In the genomic region with DNA sequence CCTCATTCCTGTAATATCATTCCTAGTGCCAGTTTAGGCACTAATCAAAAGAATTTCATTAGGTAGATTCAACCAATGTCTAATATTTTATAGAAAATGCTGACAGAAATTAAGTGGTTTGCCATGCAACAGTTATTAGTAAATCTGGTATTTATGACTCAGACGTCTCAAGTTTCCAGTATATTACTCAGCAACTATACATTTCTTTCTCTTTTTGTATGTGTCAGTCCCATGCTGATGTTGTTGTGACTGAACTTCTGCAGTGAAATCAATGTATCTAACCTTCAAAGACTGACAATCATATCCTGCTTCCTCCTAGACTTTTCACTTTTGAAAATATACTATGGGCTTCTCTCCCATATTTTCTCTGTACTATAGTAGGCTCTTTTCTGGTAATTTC, we compare ENCODE assay signal across 17 cellular contexts.
DNase-seq lines count a peak whose midpoint lies in the region; ATAC-seq and TF ChIP-seq lines count a peak whose summit lies in the region.
"Had no signal": no experiment of that assay in that cellular context is flagged by ENCODE, and none has a peak within 500 bp of the region (broad histone marks: within the 10 kb centered on the region; RNA-seq: fewer than 3 reads in every experiment).

No MANE protein-coding gene starts in this region.

- H3K27ac ChIP-seq in RWPE2 (ENCODE audit: poor library complexity, severe bottlenecking) (peak overlapping the region; percentile 21), thyroid gland (no peak overlapping the region)
- H3K27ac ChIP-seq in CD4-positive, alpha-beta T cell (ENCODE audit: low read depth, low read length): no peak overlapping the region
- H3K27ac ChIP-seq: C4-2B, dorsolateral prefrontal cortex, tibial nerve had no signal

- peak overlapping the region; percentile 19 for H3K27ac Mint-ChIP-seq in osteocyte (ENCODE audit: unreplicated experiment)
- H3K27ac Mint-ChIP-seq in CD4-positive, alpha-beta T cell: no peak overlapping the region
- H3K27ac Mint-ChIP-seq: activated CD8-positive, alpha-beta T cell treated with anti-CD3 and anti-CD28 coated beads for 36 hours had no signal

- peak; percentile 99 for ATAC-seq in RWPE2 (ENCODE audit: low read depth)
- ATAC-seq in CD4-positive, alpha-beta T cell (ENCODE audit: poor library complexity): no peak
- ATAC-seq: activated CD8-positive, alpha-beta T cell treated with anti-CD3 and anti-CD28 coated beads for 36 hours had no signal

- no peak for TF ChIP-seq POLR2A in thyroid gland (IDR thresholded peaks at IDR 0.05)

- no peaks in the 10 kb centered on the region for H3K9me3 Mint-ChIP-seq in osteocyte (ENCODE audit: unreplicated experiment)
- H3K9me3 Mint-ChIP-seq in CD4-positive, alpha-beta T cell: peaks cover 3% of the 10 kb centered on the region

- peaks cover 13% of the 10 kb centered on the region for H3K4me1 ChIP-seq in RWPE2 (ENCODE audit: insufficient read depth, poor library complexity, severe bottlenecking)
- no peaks in the 10 kb centered on the region for H3K4me1 ChIP-seq in thyroid gland
- H3K4me1 ChIP-seq: tibial nerve had no signal

- 84 to 86% methylated on average over 1 of the region's 1 CpG for WGBS in thyroid gland, 2 donors

- peaks cover 7% of the 10 kb centered on the region for H3K4me1 Mint-ChIP-seq in osteocyte (ENCODE audit: unreplicated experiment)
- no peaks in the 10 kb centered on the region for H3K4me1 Mint-ChIP-seq in CD4-positive, alpha-beta T cell (ENCODE audit: low read depth)

- intact Hi-C loops in CD4-positive, alpha-beta T cell (cut with DNase I, micrococcal nuclease): no loop called here
- intact Hi-C loops in thyroid gland (cut with DNase I): no loop called here

- H3K36me3 ChIP-seq in RWPE2 (ENCODE audit: low read depth) (no peaks in the 10 kb centered on the region), thyroid gland (no peaks in the 10 kb centered on the region)
- H3K36me3 ChIP-seq: tibial nerve had no signal

- H3K4me3 ChIP-seq in RWPE2 (ENCODE audit: severe bottlenecking) (no peak overlapping the region), thyroid gland (replicated peaks in 1 of 3) (no peak overlapping the region)
- H3K4me3 ChIP-seq: dorsolateral prefrontal cortex, tibial nerve had no signal

- H3K9me3 ChIP-seq in RWPE2 (ENCODE audit: severe bottlenecking) (no peaks in the 10 kb centered on the region), thyroid gland (no peaks in the 10 kb centered on the region)
- H3K9me3 ChIP-seq in CD4-positive, alpha-beta T cell (ENCODE audit: control insufficient read depth, low read length): no peaks in the 10 kb centered on the region
- H3K9me3 ChIP-seq: tibial nerve had no signal

- H3K27me3 Mint-ChIP-seq in osteocyte (ENCODE audit: unreplicated experiment): no peaks in the 10 kb centered on the region
- no peaks in the 10 kb centered on the region for H3K27me3 Mint-ChIP-seq in CD4-positive, alpha-beta T cell
- H3K27me3 Mint-ChIP-seq: activated CD8-positive, alpha-beta T cell treated with anti-CD3 and anti-CD28 coated beads for 36 hours had no signal

- H3K36me3 Mint-ChIP-seq in osteocyte (ENCODE audit: unreplicated experiment): no peaks in the 10 kb centered on the region
- no peaks in the 10 kb centered on the region for H3K36me3 Mint-ChIP-seq in CD4-positive, alpha-beta T cell (ENCODE audit: low read depth)

- CTCF ChIA-PET in CD4-positive, alpha-beta T cell (lab: Charles Lee): no interaction called here

- DNase-seq in HCEC 1CT (peak; percentile 85), RWPE2 (ENCODE audit: low spot score) (no peak), fibroblast of gingiva (ENCODE audit: low read depth) (peak; percentile 43), osteocyte (ENCODE audit: extremely low spot score, unreplicated experiment) (no peak), C1 segment of cervical spinal cord (lab: John Stamatoyannopoulos, UW) (no peak), thyroid gland (no peak), GF-D8 (lab: John Stamatoyannopoulos, UW) (no peak)
- DNase-seq in CD4-positive, alpha-beta T cell: no peak
- DNase-seq: activated CD8-positive, alpha-beta T cell treated with anti-CD3 and anti-CD28 coated beads for 36 hours; amniotic stem cell; dorsolateral prefrontal cortex; head of caudate nucleus; NCI-H1048; NCI-H2227 treated with DMSO at 0.1 percent for 48 hours; stimulated activated CD4-positive, alpha-beta T cell treated with anti-CD3 and anti-CD28 coated beads, Interleukin-2, amount 100 ng/mL, for 48 hours had no signal

- no peaks in the 10 kb centered on the region for H3K27me3 ChIP-seq in RWPE2 (ENCODE audit: insufficient read depth, poor library complexity, severe bottlenecking)
- H3K27me3 ChIP-seq in CD4-positive, alpha-beta T cell (ENCODE audit: control insufficient read depth, insufficient read depth, low read length): no peaks in the 10 kb centered on the region
- H3K27me3 ChIP-seq in thyroid gland: no peaks in the 10 kb centered on the region
- H3K27me3 ChIP-seq: dorsolateral prefrontal cortex, tibial nerve had no signal

- TF ChIP-seq CTCF in RWPE2 (IDR thresholded peaks at IDR 0.05; ENCODE audit: poor library complexity, severe bottlenecking) (no peak), osteocyte (IDR thresholded peaks at IDR 0.05) (no peak), thyroid gland (IDR thresholded peaks at IDR 0.05) (no peak)
- TF ChIP-seq CTCF in CD4-positive, alpha-beta T cell (IDR thresholded peaks at IDR 0.05): no peak

- POLR2A ChIA-PET in CD4-positive, alpha-beta T cell (lab: Charles Lee): no interaction called here

- H3K4me3 Mint-ChIP-seq in osteocyte (ENCODE audit: unreplicated experiment): no peak overlapping the region
- no peak overlapping the region for H3K4me3 Mint-ChIP-seq in CD4-positive, alpha-beta T cell
- H3K4me3 Mint-ChIP-seq: activated CD8-positive, alpha-beta T cell treated with anti-CD3 and anti-CD28 coated beads for 36 hours had no signal

Comparison
In these comparisons a context has a peak if more than half of its experiments do, and no peak if none do; other contexts are left out.
1. DNase-seq: peak in HCEC 1CT (single experiment) and fibroblast of gingiva (single experiment); none in RWPE2 (single experiment), osteocyte (single experiment), CD4-positive, alpha-beta T cell (0 of 10), C1 segment of cervical spinal cord (0 of 14), thyroid gland (0 of 2) and GF-D8 (single experiment).